ENCODE assay signal across 8 cellular contexts in genomic region chr7:100888529-100888987, GRCh38. TPM values are rescaled to one million over a fixed set of nuclear protein-coding genes. Genes with fewer than 3 reads are reported as not detected.
DNase-seq lines count a peak whose midpoint lies in the region; ATAC-seq and TF ChIP-seq lines count a peak whose summit lies in the region.

No MANE protein-coding gene starts in this region.

- peak overlapping the region; percentile 68 for H3K27ac ChIP-seq in temporal lobe (ENCODE audit: low read depth, low read length)

- H3K36me3 Mint-ChIP-seq in activated T-cell treated with anti-CD3 and anti-CD28 coated beads, Interleukin-2, amount 50 U/mL, for 24 hours (ENCODE audit: low read depth) = peaks cover 57% of the 10 kb centered on the region
- H3K36me3 Mint-ChIP-seq in activated naive CD8-positive, alpha-beta T cell = peaks cover 20% of the 10 kb centered on the region

- peak overlapping the region; percentile 43 for H3K4me3 ChIP-seq in kidney epithelial cell (ENCODE audit: low read depth, low read length)

- DNase-seq in activated T-cell treated with anti-CD3 and anti-CD28 coated beads, Interleukin-2, amount 50 U/mL, for 24 hours = no peak
- no peak for DNase-seq in activated T-cell treated with anti-CD3 and anti-CD28 coated beads, Interleukin-2, amount 50 U/mL, for 1 hour
- DNase-seq in kidney epithelial cell (ENCODE audit: low read depth) (no peak), HPDE6-E6E7 (ENCODE audit: extremely low spot score) (no peak)
- no peak for DNase-seq in activated effector memory CD4-positive, alpha-beta T cell treated with Interleukin-2 at 50 U/mL for 16 hours

- ATAC-seq in GM19463 (IDR thresholded peaks at IDR 0.05; ENCODE audit: unreplicated experiment) = no peak

- H3K4me1 Mint-ChIP-seq in activated T-cell treated with anti-CD3 and anti-CD28 coated beads, Interleukin-2, amount 50 U/mL, for 24 hours (ENCODE audit: low read depth) = peaks cover 56% of the 10 kb centered on the region
- H3K4me1 Mint-ChIP-seq in activated naive CD8-positive, alpha-beta T cell (ENCODE audit: low read depth) = peaks cover 42% of the 10 kb centered on the region

- no peak for TF ChIP-seq CTCF in kidney epithelial cell (IDR thresholded peaks at IDR 0.05; ENCODE audit: insufficient read depth, low read length, poor library complexity, severe bottlenecking)

- no peaks in the 10 kb centered on the region for H3K27me3 ChIP-seq in kidney epithelial cell (ENCODE audit: control insufficient read depth, insufficient read depth, low read length)

- no peaks in the 10 kb centered on the region for H3K9me3 Mint-ChIP-seq in activated T-cell treated with anti-CD3 and anti-CD28 coated beads, Interleukin-2, amount 50 U/mL, for 24 hours
- H3K9me3 Mint-ChIP-seq in activated naive CD8-positive, alpha-beta T cell (ENCODE audit: low read depth) = no peaks in the 10 kb centered on the region

- peaks cover 26% of the 10 kb centered on the region for H3K27me3 Mint-ChIP-seq in activated T-cell treated with anti-CD3 and anti-CD28 coated beads, Interleukin-2, amount 50 U/mL, for 24 hours
- H3K27me3 Mint-ChIP-seq in activated naive CD8-positive, alpha-beta T cell = peaks cover 3% of the 10 kb centered on the region

- H3K4me3 Mint-ChIP-seq in activated T-cell treated with anti-CD3 and anti-CD28 coated beads, Interleukin-2, amount 50 U/mL, for 24 hours = peak overlapping the region; percentile 83
- peak overlapping the region; percentile 90 for H3K4me3 Mint-ChIP-seq in activated naive CD8-positive, alpha-beta T cell

- H3K27ac Mint-ChIP-seq in activated T-cell treated with anti-CD3 and anti-CD28 coated beads, Interleukin-2, amount 50 U/mL, for 24 hours = peak overlapping the region; percentile 91
- peak overlapping the region; percentile 90 for H3K27ac Mint-ChIP-seq in activated naive CD8-positive, alpha-beta T cell

- H3K36me3 ChIP-seq in kidney epithelial cell (ENCODE audit: control insufficient read depth, insufficient read depth, low read length) = peaks cover 3% of the 10 kb centered on the region

RNA-seq across cellular contexts. Expression of gene UFSP1, which starts 1.0 kb away (rescaled TPM):
- total RNA-seq in kidney epithelial cell (1.6 and 4.3 TPM in 2 replicates), temporal lobe (2.2 TPM)

RNA-seq across cellular contexts. Expression of gene ACHE, which starts 7.1 kb away (rescaled TPM):
- total RNA-seq in kidney epithelial cell (1.3 and 6.4 TPM in 2 replicates), temporal lobe (16.7 TPM)

RNA-seq across cellular contexts. Expression of gene SRRT, which starts 13.7 kb away (rescaled TPM):
- total RNA-seq in kidney epithelial cell (65.9 and 67.9 TPM in 2 replicates), temporal lobe (30.7 TPM)

RNA-seq across cellular contexts. Expression of gene TRIP6, which starts 21.4 kb away (rescaled TPM):
- total RNA-seq in kidney epithelial cell (113 and 114 TPM in 2 replicates), temporal lobe (3.2 TPM)

RNA-seq across cellular contexts. Expression of gene SLC12A9, which starts 36.0 kb away (rescaled TPM):
- total RNA-seq in kidney epithelial cell (15.7 and 18.3 TPM in 2 replicates), temporal lobe (17.0 TPM)
